ENCODE assay signal across 2 cellular contexts in genomic region chr4:40255722-40256281, GRCh38.
TF ChIP-seq lines count a peak whose summit lies in the region.

No MANE protein-coding gene starts in this region.

TF ChIP-seq in A549, 52 proteins besides CTCF, POLR2A, EP300 and RAD21 (continued from another document):
- TF ChIP-seq, protein P1, sequence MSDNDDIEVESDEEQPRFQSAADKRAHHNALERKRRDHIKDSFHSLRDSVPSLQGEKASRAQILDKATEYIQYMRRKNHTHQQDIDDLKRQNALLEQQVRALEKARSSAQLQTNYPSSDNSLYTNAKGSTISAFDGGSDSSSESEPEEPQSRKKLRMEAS (IDR thresholded peaks at IDR 0.05), result peak; percentile 76
- TF ChIP-seq GATA3 (IDR thresholded peaks at IDR 0.05; ENCODE audit: borderline replicate concordance), result peak; percentile 93
- peak; percentile 53; the same call in 1 of the 2 replicates for TF ChIP-seq RFX5 (IDR thresholded peaks at IDR 0.05)
- 0 out of 2 replicates have a peak, but pooled peaks have one; percentile 39 for TF ChIP-seq HEYL (CRISPR knock-in tag; IDR thresholded peaks at IDR 0.05)

TF ChIP-seq in HCT116, 20 proteins besides CTCF, POLR2A, EP300 and RAD21 (continued from another document):
- TF ChIP-seq, protein P2, sequence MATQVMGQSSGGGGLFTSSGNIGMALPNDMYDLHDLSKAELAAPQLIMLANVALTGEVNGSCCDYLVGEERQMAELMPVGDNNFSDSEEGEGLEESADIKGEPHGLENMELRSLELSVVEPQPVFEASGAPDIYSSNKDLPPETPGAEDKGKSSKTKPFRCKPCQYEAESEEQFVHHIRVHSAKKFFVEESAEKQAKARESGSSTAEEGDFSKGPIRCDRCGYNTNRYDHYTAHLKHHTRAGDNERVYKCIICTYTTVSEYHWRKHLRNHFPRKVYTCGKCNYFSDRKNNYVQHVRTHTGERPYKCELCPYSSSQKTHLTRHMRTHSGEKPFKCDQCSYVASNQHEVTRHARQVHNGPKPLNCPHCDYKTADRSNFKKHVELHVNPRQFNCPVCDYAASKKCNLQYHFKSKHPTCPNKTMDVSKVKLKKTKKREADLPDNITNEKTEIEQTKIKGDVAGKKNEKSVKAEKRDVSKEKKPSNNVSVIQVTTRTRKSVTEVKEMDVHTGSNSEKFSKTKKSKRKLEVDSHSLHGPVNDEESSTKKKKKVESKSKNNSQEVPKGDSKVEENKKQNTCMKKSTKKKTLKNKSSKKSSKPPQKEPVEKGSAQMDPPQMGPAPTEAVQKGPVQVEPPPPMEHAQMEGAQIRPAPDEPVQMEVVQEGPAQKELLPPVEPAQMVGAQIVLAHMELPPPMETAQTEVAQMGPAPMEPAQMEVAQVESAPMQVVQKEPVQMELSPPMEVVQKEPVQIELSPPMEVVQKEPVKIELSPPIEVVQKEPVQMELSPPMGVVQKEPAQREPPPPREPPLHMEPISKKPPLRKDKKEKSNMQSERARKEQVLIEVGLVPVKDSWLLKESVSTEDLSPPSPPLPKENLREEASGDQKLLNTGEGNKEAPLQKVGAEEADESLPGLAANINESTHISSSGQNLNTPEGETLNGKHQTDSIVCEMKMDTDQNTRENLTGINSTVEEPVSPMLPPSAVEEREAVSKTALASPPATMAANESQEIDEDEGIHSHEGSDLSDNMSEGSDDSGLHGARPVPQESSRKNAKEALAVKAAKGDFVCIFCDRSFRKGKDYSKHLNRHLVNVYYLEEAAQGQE (IDR thresholded peaks at IDR 0.05; ENCODE audit: low read depth), result no peak
- TF ChIP-seq EZH2phosphoT487 (IDR thresholded peaks at IDR 0.05; ENCODE audit: borderline replicate concordance), result no peak
- TF ChIP-seq ZNF274 (IDR thresholded peaks at IDR 0.05; ENCODE audit: low read depth, low read length), result no peak
- TF ChIP-seq POLR2AphosphoS5 (IDR thresholded peaks at IDR 0.05; ENCODE audit: low read depth, low read length), result peak; percentile 37; the same call in 1 of the 2 replicates
- peak; percentile 96 for TF ChIP-seq FOSL1 (IDR thresholded peaks at IDR 0.05; ENCODE audit: low read depth)
- peak; percentile 77 for TF ChIP-seq CBX3 (IDR thresholded peaks at IDR 0.05; ENCODE audit: low read depth)
- TF ChIP-seq, protein P1 (IDR thresholded peaks at IDR 0.05), result peak; percentile 61
- no peak for TF ChIP-seq ZBTB33 (IDR thresholded peaks at IDR 0.05; ENCODE audit: extremely low read depth, insufficient replicate concordance, low read length)
- peak; percentile 82; the same call in 1 of the 2 replicates for TF ChIP-seq SIN3A (IDR thresholded peaks at IDR 0.05; ENCODE audit: low read depth)
- TF ChIP-seq EZH2 (IDR thresholded peaks at IDR 0.05), result no peak
- TF ChIP-seq EGR1 (IDR thresholded peaks at IDR 0.05; ENCODE audit: low read depth), result no peak
